In the genomic region with DNA sequence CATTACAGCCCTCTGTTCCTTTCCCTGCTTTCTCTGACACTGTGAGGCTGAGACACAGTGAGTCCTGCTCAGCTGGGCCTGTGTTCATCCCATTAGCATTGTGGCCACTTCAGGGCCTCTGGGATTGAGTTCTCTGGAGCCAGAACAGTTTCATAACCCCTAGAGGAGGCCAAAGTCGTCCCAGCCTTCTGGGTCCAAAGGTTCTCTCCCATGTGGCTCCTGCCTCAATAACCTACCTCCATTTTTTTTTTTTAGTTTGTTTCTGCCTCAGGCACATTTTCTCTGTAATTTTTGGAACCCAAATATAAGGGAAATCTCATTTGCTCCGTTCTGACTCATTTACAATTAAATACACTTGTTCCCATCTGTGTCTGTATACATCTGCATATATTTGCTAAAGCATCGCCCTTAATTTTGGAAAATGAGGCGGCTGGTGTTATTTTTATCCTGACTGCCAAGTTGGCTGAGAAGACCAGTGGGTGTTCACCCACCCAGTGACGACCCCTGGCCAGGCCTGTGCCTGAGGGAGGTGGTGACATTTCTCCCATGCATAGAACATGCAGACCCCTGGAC, we compare ENCODE assay signal across 10 cellular contexts. TPM values are rescaled to one million over a fixed set of nuclear protein-coding genes. Genes with fewer than 3 reads are reported as not detected.
A peak's percentile ranks its signal among the peaks of the same experiment; 100 is the strongest.
DNase-seq lines count a peak whose midpoint lies in the region; ATAC-seq and TF ChIP-seq lines count a peak whose summit lies in the region.
"Had no signal": no experiment of that assay in that cellular context is flagged by ENCODE, and none has a peak within 500 bp of the region (broad histone marks: within the 10 kb centered on the region; RNA-seq: fewer than 3 reads in every experiment).

No MANE protein-coding gene starts in this region.

- peak; percentile 97 for ATAC-seq in left lobe of liver
- ATAC-seq in T-helper 17 cell: no peak
- no peak for ATAC-seq in GM19351 (IDR thresholded peaks at IDR 0.05; ENCODE audit: unreplicated experiment)

- H3K27ac Mint-ChIP-seq in HFFc6 (peak overlapping the region; percentile 70; the same call in 1 of the 2 replicates), T-helper 17 cell (no peak overlapping the region)

- H3K4me3 Mint-ChIP-seq in HFFc6: peak overlapping the region; percentile 49; the same call in 1 of the 2 replicates
- no peak overlapping the region for H3K4me3 Mint-ChIP-seq in T-helper 17 cell

- H3K4me1 Mint-ChIP-seq in HFFc6 (ENCODE audit: low read depth): peaks cover 16% of the 10 kb centered on the region
- H3K4me1 Mint-ChIP-seq in T-helper 17 cell: peaks cover 10% of the 10 kb centered on the region

- peak overlapping the region in 2 of 3 donors; percentile 34 to 47 for H3K4me3 ChIP-seq in breast epithelium
- no peak overlapping the region for H3K4me3 ChIP-seq in spleen

- H3K27ac ChIP-seq in breast epithelium (peak overlapping the region; percentile 95 to 96), spleen (peak overlapping the region in 4 of 8 donors; percentile 20 to 46 (median 38))

- TF ChIP-seq CTCF in HFFc6 (IDR thresholded peaks at IDR 0.05): no peak
- no peak for TF ChIP-seq CTCF in breast epithelium (IDR thresholded peaks at IDR 0.05)
- no peak for TF ChIP-seq CTCF in spleen (IDR thresholded peaks at IDR 0.05 in 8 of 11, conservative IDR thresholded peaks at IDR 0.05 in 3 of 11)

- H3K4me1 ChIP-seq in breast epithelium: peaks cover 4 to 18% of the 10 kb centered on the region in 2 donors
- H3K4me1 ChIP-seq in spleen: peaks cover 0 to 10% (median 0%) of the 10 kb centered on the region in 6 donors

- no peaks in the 10 kb centered on the region for H3K9me3 Mint-ChIP-seq in HFFc6

- H3K9me3 ChIP-seq in breast epithelium (no peaks in the 10 kb centered on the region), spleen (no peaks in the 10 kb centered on the region), T-helper 17 cell (ENCODE audit: control insufficient read depth, low read length, poor library complexity, severe bottlenecking) (no peaks in the 10 kb centered on the region)

- H3K36me3 ChIP-seq in breast epithelium (no peaks in the 10 kb centered on the region), spleen (no peaks in the 10 kb centered on the region)

- intact Hi-C loops in breast epithelium (cut with DNase I; ENCODE audit: low total_unique reads) (no loop called here), spleen (cut with DNase I; ENCODE audit: low total_unique reads) (no loop called here)

- DNase-seq in HFFc6 (peak; percentile 17), breast epithelium (ENCODE audit: low spot score in 2 of 2) (peak in 1 of 2 donors; percentile 42), left lobe of liver (ENCODE audit: low spot score) (peak; percentile 75), spleen (peak; percentile 11), T-helper 1 cell (no peak), T-helper 17 cell (no peak), SKM-1 treated with dmso at 0.1 percent for 144 hours (lab: John Stamatoyannopoulos, UW; ENCODE audit: unreplicated experiment) (no peak)
- DNase-seq: effector CD4-positive, alpha-beta T cell; stimulated activated naive CD4-positive, alpha-beta T cell had no signal

- H3K27me3 Mint-ChIP-seq in HFFc6 (ENCODE audit: insufficient read depth) (peaks cover 26% of the 10 kb centered on the region), T-helper 17 cell (peaks cover 71% of the 10 kb centered on the region)

- H3K27me3 ChIP-seq in breast epithelium (no peaks in the 10 kb centered on the region), spleen (replicated peaks in 1 of 7) (peaks cover 0 to 6% (median 0%) of the 10 kb centered on the region in 7 donors)

- TF ChIP-seq POLR2A in breast epithelium (IDR thresholded peaks at IDR 0.05) (no peak), spleen (IDR thresholded peaks at IDR 0.05) (no peak)

- H3K36me3 Mint-ChIP-seq in HFFc6 (ENCODE audit: low read depth) (no peaks in the 10 kb centered on the region), T-helper 17 cell (ENCODE audit: low read depth) (peaks cover 7% of the 10 kb centered on the region)

- 81 to 90% (median 89%) methylated on average over 5 of the region's 5 CpGs for WGBS in spleen, 5 donors

RNA-seq across cellular contexts. Expression of gene CTNNA1, which starts 27.3 kb away (rescaled TPM):
- 100 to 1,000 TPM; 282 to 342 (median 292) TPM for total RNA-seq in HFFc6 (2021; fragmentation: NEBNext Ultra II Directional; extraction: Animal tissue kit (Norgen Biotek cat#: 25700))
- 100 to 1,000 TPM; 314 to 389 (median 321) TPM for total RNA-seq in breast epithelium
- total RNA-seq in left lobe of liver: 116 TPM
- 100 to 1,000 TPM; 153 to 313 (median 205) TPM for total RNA-seq in spleen
- polyA plus RNA-seq in spleen: 10 to 100 TPM; 26.7 to 59.7 (median 27.7) TPM
- 10 to 100 TPM; 13.7 to 20.9 TPM for total RNA-seq in T-helper 17 cell

Comparison
In these comparisons a context has a peak if more than half of its experiments do, and no peak if none do; other contexts are left out.
1. DNase-seq: peak in HFFc6 (single experiment), left lobe of liver (single experiment) and spleen (single experiment); none in T-helper 1 cell (0 of 5), T-helper 17 cell (0 of 3) and SKM-1 treated with dmso at 0.1 percent for 144 hours (single experiment).
2. H3K4me3 ChIP-seq: peak in breast epithelium (2 of 3); none in spleen (0 of 8).